ENCODE assay signal across 14 cellular contexts in genomic region chr13:44305216-44305615, GRCh38.
DNase-seq lines count a peak whose midpoint lies in the region; ATAC-seq and TF ChIP-seq lines count a peak whose summit lies in the region.
"Had no signal": no experiment of that assay in that cellular context is flagged by ENCODE, and none has a peak within 500 bp of the region (broad histone marks: within the 10 kb centered on the region; RNA-seq: fewer than 3 reads in every experiment).

No MANE protein-coding gene starts in this region.

- H3K9me2 ChIP-seq in PC-9 (ENCODE audit: insufficient read depth) = no peaks in the 10 kb centered on the region

- H3K4me3 Mint-ChIP-seq in CD4-positive, alpha-beta T cell = no peak overlapping the region
- no peak overlapping the region for H3K4me3 Mint-ChIP-seq in glutamatergic neuron (ENCODE audit: unreplicated experiment)
- H3K4me3 Mint-ChIP-seq: natural killer cell treated with Interleukin-12 subunit alpha and Interleukin-12 subunit beta and Interleukin-15 and Interleukin-18, amount 100 ng/mL, for 72 hours had no signal

- peak; percentile 19 for DNase-seq in ELF-1 (ENCODE audit: low read depth, low spot score)
- DNase-seq in PC-9 = no peak
- no peak for DNase-seq in esophagus squamous epithelium (lab: John Stamatoyannopoulos, UW)
- DNase-seq in CD4-positive, alpha-beta T cell = no peak
- DNase-seq in head of caudate nucleus = no peak
- DNase-seq in glutamatergic neuron = no peak
- DNase-seq in NCI-H187 (lab: John Stamatoyannopoulos, UW) = no peak
- DNase-seq: activated CD4-positive, alpha-beta T cell treated with anti-CD3 and anti-CD28 coated beads, Interleukin-2, amount 50 U/mL, for 1 hour; GOT3; NCI-H1930; Right ventricle myocardium superior; stimulated activated naive CD8-positive, alpha-beta T cell treated with anti-CD3 and anti-CD28 coated beads, Interleukin-15, amount 100 ng/mL, for 72 hours had no signal

- POLR2A ChIA-PET in PC-9 (lab: Charles Lee; ENCODE audit: unreplicated experiment) = interaction anchor here (0.6 kb wide), 1 partner anchor 32 kb away, joined by 3 read pairs; no protein-coding TSS in a partner anchor
- POLR2A ChIA-PET in CD4-positive, alpha-beta T cell (lab: Charles Lee) = no interaction called here

- ATAC-seq in CD4-positive, alpha-beta T cell (ENCODE audit: poor library complexity) = no peak
- ATAC-seq: natural killer cell treated with Interleukin-12 subunit alpha and Interleukin-12 subunit beta and Interleukin-15 and Interleukin-18, amount 100 ng/mL, for 72 hours; stimulated activated naive CD8-positive, alpha-beta T cell treated with anti-CD3 and anti-CD28 coated beads, Interleukin-15, amount 100 ng/mL, for 72 hours had no signal

- H3K36me3 Mint-ChIP-seq in CD4-positive, alpha-beta T cell (ENCODE audit: low read depth) = no peaks in the 10 kb centered on the region
- no peaks in the 10 kb centered on the region for H3K36me3 Mint-ChIP-seq in glutamatergic neuron (ENCODE audit: unreplicated experiment)

- H3K27me3 Mint-ChIP-seq in CD4-positive, alpha-beta T cell = peaks cover 7% of the 10 kb centered on the region
- H3K27me3 Mint-ChIP-seq in glutamatergic neuron (ENCODE audit: unreplicated experiment) = peaks cover 7% of the 10 kb centered on the region

- TF ChIP-seq CTCF in PC-9 (conservative IDR thresholded peaks at IDR 0.05) (no peak), esophagus squamous epithelium (IDR thresholded peaks at IDR 0.05) (no peak), parathyroid adenoma (IDR thresholded peaks at IDR 0.05) (no peak), glutamatergic neuron (IDR thresholded peaks at IDR 0.05; ENCODE audit: partially characterized antibody, unreplicated experiment) (no peak)
- no peak for TF ChIP-seq CTCF in CD4-positive, alpha-beta T cell (IDR thresholded peaks at IDR 0.05)

- H3K36me3 ChIP-seq in PC-9 (ENCODE audit: low read depth) (no peaks in the 10 kb centered on the region), esophagus squamous epithelium (no peaks in the 10 kb centered on the region), parathyroid adenoma (ENCODE audit: control insufficient read depth, insufficient read depth, low read length) (no peaks in the 10 kb centered on the region)

- H2AFZ ChIP-seq in PC-9 (no peak overlapping the region), parathyroid adenoma (no peak overlapping the region)

- no peaks in the 10 kb centered on the region for H4K20me1 ChIP-seq in PC-9 (ENCODE audit: insufficient read depth)

- H3K79me2 ChIP-seq in PC-9 (ENCODE audit: low read depth) (no peaks in the 10 kb centered on the region), parathyroid adenoma (no peaks in the 10 kb centered on the region)

- no TSS peak for BruUV-seq in PC-9 (replicated peaks; lab: Mats Ljungman, UMichigan)

- no peak for TF ChIP-seq POLR2A in esophagus squamous epithelium (IDR thresholded peaks at IDR 0.05)

- H3K4me2 ChIP-seq in PC-9 (peak overlapping the region; percentile 88), parathyroid adenoma (ENCODE audit: low read length) (no peak overlapping the region)

- H3K4me3 ChIP-seq in PC-9 (no peak overlapping the region), esophagus squamous epithelium (no peak overlapping the region), parathyroid adenoma (ENCODE audit: low read depth, low read length) (no peak overlapping the region)

- peak overlapping the region; percentile 100 for H3K27ac ChIP-seq in PC-9
- H3K27ac ChIP-seq in esophagus squamous epithelium = peak overlapping the region; percentile 56 to 84 (median 82)
- H3K27ac ChIP-seq in parathyroid adenoma = peak overlapping the region; percentile 87
- no peak overlapping the region for H3K27ac ChIP-seq in CD4-positive, alpha-beta T cell (ENCODE audit: low read depth, low read length)

- H3K27ac Mint-ChIP-seq in CD4-positive, alpha-beta T cell = no peak overlapping the region
- no peak overlapping the region for H3K27ac Mint-ChIP-seq in glutamatergic neuron (ENCODE audit: unreplicated experiment)
- H3K27ac Mint-ChIP-seq: natural killer cell treated with Interleukin-12 subunit alpha and Interleukin-12 subunit beta and Interleukin-15 and Interleukin-18, amount 100 ng/mL, for 72 hours had no signal

- 79 to 94% methylated on average over 4 to 5 of the region's 5 CpGs for WGBS in esophagus squamous epithelium, 2 donors

- intact Hi-C loops in PC-9 (cut with micrococcal nuclease; ENCODE audit: unreplicated experiment) (loop anchor here (5.0 kb wide), 1 partner anchor 33 kb away; no protein-coding TSS in a partner anchor), esophagus squamous epithelium (cut with DNase I) (no loop called here), head of caudate nucleus (cut with DNase I) (no loop called here)
- intact Hi-C loops in CD4-positive, alpha-beta T cell (cut with DNase I, micrococcal nuclease) = no loop called here

- H3K9me3 ChIP-seq in PC-9 (ENCODE audit: insufficient read depth, low read depth) (no peaks in the 10 kb centered on the region), esophagus squamous epithelium (no peaks in the 10 kb centered on the region), parathyroid adenoma (ENCODE audit: control insufficient read depth, low read length) (no peaks in the 10 kb centered on the region)
- no peaks in the 10 kb centered on the region for H3K9me3 ChIP-seq in CD4-positive, alpha-beta T cell (ENCODE audit: control insufficient read depth, low read length)

- H3K4me1 ChIP-seq in PC-9 (replicated peaks; ENCODE audit: insufficient read depth) (peaks cover 77% of the 10 kb centered on the region), esophagus squamous epithelium (peaks cover 12 to 93% (median 52%) of the 10 kb centered on the region in 3 donors), parathyroid adenoma (peaks cover 5% of the 10 kb centered on the region)

- no peaks in the 10 kb centered on the region for H3K9me3 Mint-ChIP-seq in CD4-positive, alpha-beta T cell
- H3K9me3 Mint-ChIP-seq in glutamatergic neuron (ENCODE audit: unreplicated experiment) = peaks cover 2% of the 10 kb centered on the region

- no peak overlapping the region for H3K9ac ChIP-seq in parathyroid adenoma

- peaks cover 42% of the 10 kb centered on the region for H3F3A ChIP-seq in PC-9 (ENCODE audit: insufficient read depth, low read depth)

- CTCF ChIA-PET in PC-9 (lab: Charles Lee) = no interaction called here
- CTCF ChIA-PET in CD4-positive, alpha-beta T cell (lab: Charles Lee) = no interaction called here

- H3K27me3 ChIP-seq in PC-9 (ENCODE audit: insufficient read depth, low read depth) = no peaks in the 10 kb centered on the region
- H3K27me3 ChIP-seq in esophagus squamous epithelium = no peaks in the 10 kb centered on the region
- no peaks in the 10 kb centered on the region for H3K27me3 ChIP-seq in parathyroid adenoma (ENCODE audit: control insufficient read depth, insufficient read depth, low read length)
- no peaks in the 10 kb centered on the region for H3K27me3 ChIP-seq in CD4-positive, alpha-beta T cell (ENCODE audit: control insufficient read depth, insufficient read depth, low read length)

- peaks cover 33% of the 10 kb centered on the region for H3K4me1 Mint-ChIP-seq in CD4-positive, alpha-beta T cell (ENCODE audit: low read depth)
- peaks cover 22% of the 10 kb centered on the region for H3K4me1 Mint-ChIP-seq in glutamatergic neuron (ENCODE audit: low read depth, unreplicated experiment)
